25 cellular contexts compared by ENCODE assay signal in the genomic region with DNA sequence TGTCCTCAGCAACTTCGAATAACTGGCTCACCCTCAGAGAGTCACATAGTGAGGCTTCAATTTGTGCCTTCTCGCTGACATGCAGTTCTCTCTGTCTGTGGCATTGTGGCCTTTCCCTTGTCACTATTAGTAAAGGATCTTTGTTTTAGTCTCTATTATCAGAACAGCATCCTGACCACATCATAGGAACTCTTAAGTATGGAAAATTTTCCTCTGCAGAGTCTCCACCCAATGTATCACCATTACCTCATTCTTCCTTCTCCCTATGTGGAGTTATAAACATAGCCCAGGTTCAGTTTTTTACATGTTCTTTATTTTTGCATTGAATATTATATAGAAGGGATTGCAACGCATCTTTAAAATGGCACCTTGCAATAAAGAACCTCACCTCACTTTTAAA.
A peak's percentile ranks its signal among the peaks of the same experiment; 100 is the strongest.
DNase-seq lines count a peak whose midpoint lies in the region; ATAC-seq and TF ChIP-seq lines count a peak whose summit lies in the region.
"Had no signal": no experiment of that assay in that cellular context is flagged by ENCODE, and none has a peak within 500 bp of the region (broad histone marks: within the 10 kb centered on the region; RNA-seq: fewer than 3 reads in every experiment).

No MANE protein-coding gene starts in this region.

- no peak overlapping the region for H2BK120ac ChIP-seq in mesenchymal stem cell (ENCODE audit: low read depth, low read length)

- no peaks in the 10 kb centered on the region for H3K27me3 Mint-ChIP-seq in T-helper 1 cell treated with Interleukin-12 subunit alpha and Interleukin-12 subunit beta and Interleukin-4 antibody, amounts not matched to agents 30 μg/mL and 1 μg/mL, for 36 hours (ENCODE audit: low read depth)
- no peaks in the 10 kb centered on the region for H3K27me3 Mint-ChIP-seq in CD4-positive, alpha-beta T cell
- no peaks in the 10 kb centered on the region for H3K27me3 Mint-ChIP-seq in activated B cell treated with CpG ODN at 0.5 μM for 24 hours
- no peaks in the 10 kb centered on the region for H3K27me3 Mint-ChIP-seq in natural killer cell treated with Interleukin-12 subunit alpha and Interleukin-12 subunit beta and Interleukin-15 and Interleukin-18, amount 100 ng/mL, for 72 hours
- H3K27me3 Mint-ChIP-seq in activated CD8-positive, alpha-beta memory T cell treated with anti-CD3 and anti-CD28 coated beads, Interleukin-2, amount 10 ng/mL, durations not matched to agents 7 days and 5 days: peaks cover 4% of the 10 kb centered on the region
- H3K27me3 Mint-ChIP-seq: activated CD4-positive, alpha-beta memory T cell treated with anti-CD3 and anti-CD28 coated beads, Interleukin-2, amount 10 ng/mL, durations not matched to agents 7 days and 5 days had no signal

- H3K9me3 ChIP-seq in CD4-positive, alpha-beta T cell (ENCODE audit: control insufficient read depth, low read length): peaks cover 8% of the 10 kb centered on the region
- H3K9me3 ChIP-seq in mesenchymal stem cell (ENCODE audit: control insufficient read depth, low read length): no peaks in the 10 kb centered on the region
- H3K9me3 ChIP-seq: pancreas had no signal

- H3K27ac Mint-ChIP-seq in T-helper 1 cell treated with Interleukin-12 subunit alpha and Interleukin-12 subunit beta and Interleukin-4 antibody, amounts not matched to agents 30 μg/mL and 1 μg/mL, for 36 hours: peak overlapping the region; percentile 9
- peak overlapping the region; percentile 19 for H3K27ac Mint-ChIP-seq in CD4-positive, alpha-beta T cell
- H3K27ac Mint-ChIP-seq in activated B cell treated with CpG ODN at 0.5 μM for 24 hours: peak overlapping the region; percentile 94
- H3K27ac Mint-ChIP-seq in natural killer cell treated with Interleukin-12 subunit alpha and Interleukin-12 subunit beta and Interleukin-15 and Interleukin-18, amount 100 ng/mL, for 72 hours: peak overlapping the region; percentile 85 to 89
- H3K27ac Mint-ChIP-seq in activated CD8-positive, alpha-beta memory T cell treated with anti-CD3 and anti-CD28 coated beads, Interleukin-2, amount 10 ng/mL, durations not matched to agents 7 days and 5 days: no peak overlapping the region
- H3K27ac Mint-ChIP-seq: activated CD4-positive, alpha-beta memory T cell treated with anti-CD3 and anti-CD28 coated beads, Interleukin-2, amount 10 ng/mL, durations not matched to agents 7 days and 5 days; nephron progenitor cell had no signal

- no peak overlapping the region for H3K9ac ChIP-seq in mesenchymal stem cell (ENCODE audit: low read length)

- no peaks in the 10 kb centered on the region for H3K36me3 ChIP-seq in mesenchymal stem cell (ENCODE audit: control insufficient read depth in 1 of 2, insufficient read depth in 2 of 2, low read depth in 1 of 2, low read length in 2 of 2)
- H3K36me3 ChIP-seq: pancreas had no signal

- no peak overlapping the region for H3K27ac ChIP-seq in CD4-positive, alpha-beta T cell (ENCODE audit: low read depth, low read length)
- H3K27ac ChIP-seq in mesenchymal stem cell (ENCODE audit: low read length, poor library complexity, severe bottlenecking): no peak overlapping the region
- H3K27ac ChIP-seq: 22Rv1, coronary artery, pancreas had no signal

- H3K79me1 ChIP-seq in mesenchymal stem cell (replicated peaks; ENCODE audit: low read length, poor library complexity, severe bottlenecking): no peaks in the 10 kb centered on the region

- no peak overlapping the region for H2AK5ac ChIP-seq in mesenchymal stem cell (ENCODE audit: low read length, severe bottlenecking)

- H3K14ac ChIP-seq in mesenchymal stem cell (ENCODE audit: low read length in 2 of 2): no peak overlapping the region

- no peaks in the 10 kb centered on the region for H3K27me3 ChIP-seq in CD4-positive, alpha-beta T cell (ENCODE audit: control insufficient read depth, insufficient read depth, low read length)
- H3K27me3 ChIP-seq in mesenchymal stem cell (ENCODE audit: control insufficient read depth in 1 of 2, insufficient read depth in 1 of 2, low read length in 2 of 2): no peaks in the 10 kb centered on the region
- H3K27me3 ChIP-seq: pancreas had no signal

- no peak overlapping the region for H3K18ac ChIP-seq in mesenchymal stem cell (ENCODE audit: low read depth in 1 of 2, low read length in 2 of 2)

- no peak overlapping the region for H4K91ac ChIP-seq in mesenchymal stem cell (ENCODE audit: low read length)

- H3K4ac ChIP-seq in mesenchymal stem cell (ENCODE audit: low read depth in 1 of 2, low read length in 2 of 2): no peak overlapping the region

- no peak overlapping the region for H3K4me3 ChIP-seq in mesenchymal stem cell (ENCODE audit: insufficient read depth in 1 of 2, low read depth in 1 of 2, low read length in 2 of 2)
- H3K4me3 ChIP-seq: coronary artery, pancreas, smooth muscle cell had no signal

- no peak overlapping the region for H3K4me3 Mint-ChIP-seq in T-helper 1 cell treated with Interleukin-12 subunit alpha and Interleukin-12 subunit beta and Interleukin-4 antibody, amounts not matched to agents 30 μg/mL and 1 μg/mL, for 36 hours
- no peak overlapping the region for H3K4me3 Mint-ChIP-seq in CD4-positive, alpha-beta T cell
- H3K4me3 Mint-ChIP-seq in activated B cell treated with CpG ODN at 0.5 μM for 24 hours: no peak overlapping the region
- peak overlapping the region; percentile 83 for H3K4me3 Mint-ChIP-seq in natural killer cell treated with Interleukin-12 subunit alpha and Interleukin-12 subunit beta and Interleukin-15 and Interleukin-18, amount 100 ng/mL, for 72 hours
- no peak overlapping the region for H3K4me3 Mint-ChIP-seq in activated CD8-positive, alpha-beta memory T cell treated with anti-CD3 and anti-CD28 coated beads, Interleukin-2, amount 10 ng/mL, durations not matched to agents 7 days and 5 days
- H3K4me3 Mint-ChIP-seq: activated CD4-positive, alpha-beta memory T cell treated with anti-CD3 and anti-CD28 coated beads, Interleukin-2, amount 10 ng/mL, durations not matched to agents 7 days and 5 days; nephron progenitor cell had no signal

- intact Hi-C loops in CD4-positive, alpha-beta T cell (cut with DNase I, micrococcal nuclease): no loop called here
- intact Hi-C loops in activated B cell treated with CpG ODN at 0.5 μM for 24 hours (cut with micrococcal nuclease): loop anchor here (5.0 kb wide), 1 partner anchor 40 kb away; no protein-coding TSS in a partner anchor

- no peak overlapping the region for H4K8ac ChIP-seq in mesenchymal stem cell (ENCODE audit: low read length)

- H3K4me1 ChIP-seq in mesenchymal stem cell (ENCODE audit: control insufficient read depth, insufficient read depth, low read depth, low read length): peaks cover 2% of the 10 kb centered on the region

- no peak overlapping the region for H2BK5ac ChIP-seq in mesenchymal stem cell (ENCODE audit: low read depth, low read length, poor library complexity, severe bottlenecking)

- H3K9me3 Mint-ChIP-seq in T-helper 1 cell treated with Interleukin-12 subunit alpha and Interleukin-12 subunit beta and Interleukin-4 antibody, amounts not matched to agents 30 μg/mL and 1 μg/mL, for 36 hours: peaks cover 52% of the 10 kb centered on the region
- peaks cover 19% of the 10 kb centered on the region for H3K9me3 Mint-ChIP-seq in CD4-positive, alpha-beta T cell
- H3K9me3 Mint-ChIP-seq in activated B cell treated with CpG ODN at 0.5 μM for 24 hours: peaks cover 12% of the 10 kb centered on the region
- peaks cover 20% of the 10 kb centered on the region for H3K9me3 Mint-ChIP-seq in natural killer cell treated with Interleukin-12 subunit alpha and Interleukin-12 subunit beta and Interleukin-15 and Interleukin-18, amount 100 ng/mL, for 72 hours
- peaks cover 28% of the 10 kb centered on the region for H3K9me3 Mint-ChIP-seq in activated CD8-positive, alpha-beta memory T cell treated with anti-CD3 and anti-CD28 coated beads, Interleukin-2, amount 10 ng/mL, durations not matched to agents 7 days and 5 days (ENCODE audit: low read depth)

- no peak overlapping the region for H2AFZ ChIP-seq in mesenchymal stem cell (ENCODE audit: low read depth, low read length)

- ATAC-seq in CD4-positive, alpha-beta T cell (ENCODE audit: poor library complexity): no peak
- ATAC-seq in activated B cell treated with CpG ODN at 0.5 μM for 24 hours (ENCODE audit: low read depth): no peak
- ATAC-seq in natural killer cell treated with Interleukin-12 subunit alpha and Interleukin-12 subunit beta and Interleukin-15 and Interleukin-18, amount 100 ng/mL, for 72 hours: no peak
- no peak for ATAC-seq in activated CD8-positive, alpha-beta memory T cell treated with anti-CD3 and anti-CD28 coated beads, Interleukin-2, amount 10 ng/mL, durations not matched to agents 7 days and 5 days
- ATAC-seq in GM18511 (IDR thresholded peaks at IDR 0.05; ENCODE audit: unreplicated experiment): no peak
- ATAC-seq: HepG2, pancreas had no signal

- 91% methylated on average over 2 of the region's 3 CpGs for WGBS in mesenchymal stem cell

- DNase-seq in T-helper 1 cell (no peak), activated B cell treated with CpG ODN at 0.5 μM for 24 hours (no peak), mesenchymal stem cell (no peak)
- no peak for DNase-seq in CD4-positive, alpha-beta T cell
- DNase-seq in natural killer cell treated with Interleukin-12 subunit alpha and Interleukin-12 subunit beta and Interleukin-15 and Interleukin-18, amount 100 ng/mL, for 72 hours (ENCODE audit: low spot score): no peak
- no peak for DNase-seq in activated CD8-positive, alpha-beta memory T cell treated with anti-CD3 and anti-CD28 coated beads, Interleukin-2, amount 10 ng/mL, durations not matched to agents 7 days and 5 days
- DNase-seq: activated CD4-positive, alpha-beta memory T cell treated with anti-CD3 and anti-CD28 coated beads, Interleukin-2, amount 10 ng/mL, durations not matched to agents 7 days and 5 days; activated T-cell treated with anti-CD3 and anti-CD28 coated beads for 4 hours; anterior cingulate cortex; DMS153; effector memory CD4-positive, alpha-beta T cell; NCI-H187; NCI-H2171 treated with DMSO at 0.1 percent for 48 hours; NCI-H524 treated with DMSO at 0.1 percent for 48 hours; nephron progenitor cell; pancreas; Right ventricle myocardium superior; stimulated activated CD4-positive, alpha-beta T cell treated with anti-CD3 and anti-CD28 coated beads, Interleukin-1b, Interleukin-23, amount 100 ng/mL, for 48 hours; T1000 had no signal

- no peak overlapping the region for H3K4me2 ChIP-seq in mesenchymal stem cell (ENCODE audit: low read length, poor library complexity, severe bottlenecking)
- H3K4me2 ChIP-seq: smooth muscle cell had no signal

- peaks cover 56% of the 10 kb centered on the region for H3K4me1 Mint-ChIP-seq in T-helper 1 cell treated with Interleukin-12 subunit alpha and Interleukin-12 subunit beta and Interleukin-4 antibody, amounts not matched to agents 30 μg/mL and 1 μg/mL, for 36 hours (ENCODE audit: low read depth)
- peaks cover 48% of the 10 kb centered on the region for H3K4me1 Mint-ChIP-seq in CD4-positive, alpha-beta T cell (ENCODE audit: low read depth)
- H3K4me1 Mint-ChIP-seq in activated B cell treated with CpG ODN at 0.5 μM for 24 hours: peaks cover 64% of the 10 kb centered on the region
- H3K4me1 Mint-ChIP-seq in natural killer cell treated with Interleukin-12 subunit alpha and Interleukin-12 subunit beta and Interleukin-15 and Interleukin-18, amount 100 ng/mL, for 72 hours (ENCODE audit: low read depth in 2 of 2): peaks cover 92 to 99% of the 10 kb centered on the region in 2 donors
- peaks cover 56% of the 10 kb centered on the region for H3K4me1 Mint-ChIP-seq in activated CD8-positive, alpha-beta memory T cell treated with anti-CD3 and anti-CD28 coated beads, Interleukin-2, amount 10 ng/mL, durations not matched to agents 7 days and 5 days
- H3K4me1 Mint-ChIP-seq: nephron progenitor cell had no signal

- H3K36me3 Mint-ChIP-seq in T-helper 1 cell treated with Interleukin-12 subunit alpha and Interleukin-12 subunit beta and Interleukin-4 antibody, amounts not matched to agents 30 μg/mL and 1 μg/mL, for 36 hours (ENCODE audit: low read depth): peaks cover 34% of the 10 kb centered on the region
- H3K36me3 Mint-ChIP-seq in CD4-positive, alpha-beta T cell (ENCODE audit: low read depth): no peaks in the 10 kb centered on the region
- H3K36me3 Mint-ChIP-seq in activated B cell treated with CpG ODN at 0.5 μM for 24 hours (ENCODE audit: low read depth): no peaks in the 10 kb centered on the region
- H3K36me3 Mint-ChIP-seq in natural killer cell treated with Interleukin-12 subunit alpha and Interleukin-12 subunit beta and Interleukin-15 and Interleukin-18, amount 100 ng/mL, for 72 hours: peaks cover 36% of the 10 kb centered on the region
- H3K36me3 Mint-ChIP-seq in activated CD8-positive, alpha-beta memory T cell treated with anti-CD3 and anti-CD28 coated beads, Interleukin-2, amount 10 ng/mL, durations not matched to agents 7 days and 5 days: peaks cover 43% of the 10 kb centered on the region

- H2BK15ac ChIP-seq in mesenchymal stem cell (ENCODE audit: low read depth, poor library complexity, severe bottlenecking): no peak overlapping the region

- H3K23ac ChIP-seq in mesenchymal stem cell (ENCODE audit: low read length in 2 of 2): no peak overlapping the region

- POLR2A ChIA-PET in CD4-positive, alpha-beta T cell (lab: Charles Lee): no interaction called here
- POLR2A ChIA-PET in activated B cell treated with CpG ODN at 0.5 μM for 24 hours (lab: Charles Lee): no interaction called here

- no peak for TF ChIP-seq CTCF in CD4-positive, alpha-beta T cell (IDR thresholded peaks at IDR 0.05)
- TF ChIP-seq CTCF in activated B cell treated with CpG ODN at 0.5 μM for 24 hours (IDR thresholded peaks at IDR 0.05): no peak

- no peak overlapping the region for H2BK12ac ChIP-seq in mesenchymal stem cell (ENCODE audit: low read length in 2 of 2)

- CTCF ChIA-PET in CD4-positive, alpha-beta T cell (lab: Charles Lee): no interaction called here
- CTCF ChIA-PET in activated B cell treated with CpG ODN at 0.5 μM for 24 hours (lab: Charles Lee): no interaction called here
- CTCF ChIA-PET in activated CD8-positive, alpha-beta memory T cell treated with anti-CD3 and anti-CD28 coated beads, Interleukin-2, amount 10 ng/mL, durations not matched to agents 7 days and 5 days (lab: Charles Lee): no interaction called here
